ENCODE assay signal across 32 cellular contexts in the genomic region with DNA sequence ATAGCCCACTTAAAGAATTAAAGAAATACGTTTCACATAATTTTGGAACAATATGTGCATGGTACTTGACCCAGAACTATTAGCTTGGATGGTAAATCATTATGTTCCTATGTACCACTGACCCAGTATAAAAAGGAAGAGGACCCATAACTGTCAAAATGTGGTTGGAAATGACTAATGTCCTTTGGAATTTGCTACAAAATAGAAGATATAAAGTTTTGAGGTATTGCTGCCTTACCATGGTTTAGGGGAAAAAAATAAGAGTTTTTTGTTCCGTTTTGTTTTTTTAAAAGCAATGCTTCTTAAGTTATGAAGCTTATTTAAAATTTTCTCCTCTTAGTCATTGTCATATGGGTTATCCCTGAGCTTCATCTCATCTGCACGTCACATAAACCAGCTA. TPM values are rescaled to one million over a fixed set of nuclear protein-coding genes. Genes with fewer than 3 reads are reported as not detected.
DNase-seq lines count a peak whose midpoint lies in the region; ATAC-seq, FAIRE-seq and TF ChIP-seq lines count a peak whose summit lies in the region.
"Had no signal": no experiment of that assay in that cellular context is flagged by ENCODE, and none has a peak within 500 bp of the region (broad histone marks: within the 10 kb centered on the region; RNA-seq: fewer than 3 reads in every experiment).

No MANE protein-coding gene starts in this region.

- no peaks in the 10 kb centered on the region for H3K79me2 ChIP-seq in PC-3 (ENCODE audit: low read length)
- no peaks in the 10 kb centered on the region for H3K79me2 ChIP-seq in endothelial cell of umbilical vein (ENCODE audit: control insufficient read depth, insufficient read depth, low read length)

- no peak for TF ChIP-seq POLR2A in endothelial cell of umbilical vein (IDR thresholded peaks at IDR 0.05; ENCODE audit: low read depth, low read length)

- H3K27ac Mint-ChIP-seq in HFFc6: peak overlapping the region; percentile 40
- H3K27ac Mint-ChIP-seq: activated CD4-positive, alpha-beta memory T cell treated with anti-CD3 and anti-CD28 coated beads for 36 hours; activated naive CD4-positive, alpha-beta T cell treated with anti-CD3 and anti-CD28 coated beads for 36 hours; B cell; brain; CD8-positive, alpha-beta T cell; GM23338; memory B cell; nephron progenitor cell had no signal

- H3K27me3 Mint-ChIP-seq in HFFc6 (ENCODE audit: insufficient read depth): no peaks in the 10 kb centered on the region
- H3K27me3 Mint-ChIP-seq: activated CD4-positive, alpha-beta memory T cell treated with anti-CD3 and anti-CD28 coated beads for 36 hours; B cell; brain; memory B cell had no signal

- intact Hi-C loops in PC-3 (cut with micrococcal nuclease) (loop anchor here (5.0 kb wide), 1 partner anchor 38 kb away; no protein-coding TSS in a partner anchor), endothelial cell of umbilical vein (cut with micrococcal nuclease) (no loop called here)

- H4K20me1 ChIP-seq in PC-3 (ENCODE audit: low read length) (no peaks in the 10 kb centered on the region), endothelial cell of umbilical vein (replicated peaks; ENCODE audit: control insufficient read depth, extremely low read depth, insufficient read depth, low read length) (no peaks in the 10 kb centered on the region)

- BruUV-seq in PC-3 (replicated peaks; lab: Mats Ljungman, UMichigan) (no TSS peak), endothelial cell of umbilical vein (replicated peaks; lab: Mats Ljungman, UMichigan) (no TSS peak)

- H3K4me1 ChIP-seq in PC-3 (ENCODE audit: insufficient read depth, low read length) (peaks cover 14% of the 10 kb centered on the region), endothelial cell of umbilical vein (ENCODE audit: control insufficient read depth, extremely low read depth, insufficient read depth, low read length) (peaks cover 5% of the 10 kb centered on the region)
- H3K4me1 ChIP-seq: A549, adrenal gland, pancreas, testis had no signal

- no peaks in the 10 kb centered on the region for H3K9me2 ChIP-seq in PC-3 (replicated peaks; ENCODE audit: low read length)

- peaks cover 22% of the 10 kb centered on the region for H3K36me3 Mint-ChIP-seq in HFFc6 (ENCODE audit: low read depth)

- CTCF ChIA-PET in PC-3 (lab: Charles Lee) (interaction anchor here (0.7 to 1.0 kb wide), 2 partner anchors 15 to 604 kb away, joined by 3 to 4 read pairs; no protein-coding TSS in a partner anchor), endothelial cell of umbilical vein (lab: Charles Lee) (interaction anchor here (0.6 to 4.7 kb wide), 7 partner anchors 9 to 115 kb away, joined by 3 to 34 read pairs (median 8); no protein-coding TSS in a partner anchor)

- H2AFZ ChIP-seq in PC-3 (ENCODE audit: low read length) (no peak overlapping the region), endothelial cell of umbilical vein (ENCODE audit: low read depth, low read length) (no peak overlapping the region)
- H2AFZ ChIP-seq: GM23338 had no signal

- H3K4me3 ChIP-seq in PC-3 (ENCODE audit: low read length) (no peak overlapping the region), endothelial cell of umbilical vein (replicated peaks in 1 of 3; ENCODE audit: insufficient read depth in 1 of 3, low read depth in 1 of 3, low read length in 3 of 3) (no peak overlapping the region)
- H3K4me3 ChIP-seq: A549, adrenal gland, GM12878, GM23338, pancreas, smooth muscle cell, testis had no signal

- dilution Hi-C loops in endothelial cell of umbilical vein (cut with MboI; ENCODE audit: extremely low pct_ligation_motif_present, low sequenced_read_pairs): no loop called here

- no peaks in the 10 kb centered on the region for H3K9me1 ChIP-seq in endothelial cell of umbilical vein (replicated peaks; ENCODE audit: control insufficient read depth, extremely low read depth, insufficient read depth, low read length)

- H3K27me3 ChIP-seq in PC-3 (ENCODE audit: low read length) (no peaks in the 10 kb centered on the region), endothelial cell of umbilical vein (ENCODE audit: control insufficient read depth in 2 of 2, insufficient read depth in 2 of 2, low read length in 2 of 2) (no peaks in the 10 kb centered on the region)
- H3K27me3 ChIP-seq: adrenal gland, pancreas, testis had no signal

- DNase-seq in A172 (ENCODE audit: low spot score): peak; percentile 29
- peak; percentile 9 for DNase-seq in HFFc6
- peak; percentile 44 for DNase-seq in PC-3
- no peak for DNase-seq in endothelial cell of umbilical vein (ENCODE audit: low read depth, low spot score)
- DNase-seq in activated CD8-positive, alpha-beta memory T cell treated with anti-CD3 and anti-CD28 coated beads, Interleukin-2, amount 50 U/mL, for 48 hours: no peak
- no peak for DNase-seq in NCI-H446 treated with DMSO at 0.1 percent for 48 hours (lab: John Stamatoyannopoulos, UW)
- no peak for DNase-seq in NCI-H2227 treated with DMSO at 0.1 percent for 48 hours (lab: John Stamatoyannopoulos, UW)
- DNase-seq in D721Med (ENCODE audit: insufficient read length, low spot score): no peak
- DNase-seq: activated CD4-positive, alpha-beta memory T cell treated with anti-CD3 and anti-CD28 coated beads for 36 hours; activated CD4-positive, CD25-positive, alpha-beta regulatory T cell treated with anti-CD3 and anti-CD28 coated beads, Interleukin-2, amount 50 U/mL, for 72 hours; activated CD8-positive, alpha-beta memory T cell treated with anti-CD3 and anti-CD28 coated beads, Interleukin-2, amount 50 U/mL, for 4 hours; activated naive CD4-positive, alpha-beta T cell treated with anti-CD3 and anti-CD28 coated beads for 36 hours; adrenal gland; CD8-positive, alpha-beta T cell; DMS 273 treated with DMSO at 0.1 percent for 48 hours; KBM-7; NCI-H1694; NCI-H510A; nephron progenitor cell; pancreas; stimulated activated naive CD8-positive, alpha-beta T cell treated with anti-CD3 and anti-CD28 coated beads, Interleukin-15, Interleukin-2, amounts not matched to agents 100 U/mL and 50 U/mL, for 24 hours; testis had no signal

- H3K9ac ChIP-seq in PC-3 (ENCODE audit: low read length): no peak overlapping the region
- H3K9ac ChIP-seq in endothelial cell of umbilical vein (replicated peaks; ENCODE audit: extremely low read depth, insufficient read depth, low read length): no peak overlapping the region

- ATAC-seq in PC-3: peak; percentile 80
- ATAC-seq: A549; CD8-positive, alpha-beta T cell; GM12878; GM23338; left lobe of liver; pancreas; stimulated activated naive CD8-positive, alpha-beta T cell treated with anti-CD3 and anti-CD28 coated beads, Interleukin-15, Interleukin-2, amounts not matched to agents 100 U/mL and 50 U/mL, for 24 hours had no signal

- H3K9me3 Mint-ChIP-seq in HFFc6: no peaks in the 10 kb centered on the region
- H3K9me3 Mint-ChIP-seq: activated CD4-positive, alpha-beta memory T cell treated with anti-CD3 and anti-CD28 coated beads for 36 hours; activated naive CD4-positive, alpha-beta T cell treated with anti-CD3 and anti-CD28 coated beads for 36 hours; brain; CD8-positive, alpha-beta T cell; GM23338; memory B cell; nephron progenitor cell had no signal

- TF ChIP-seq CTCF in HFFc6 (IDR thresholded peaks at IDR 0.05): no peak
- no peak for TF ChIP-seq CTCF in PC-3 (conservative IDR thresholded peaks at IDR 0.05; ENCODE audit: low read depth, low read length)
- no peak for TF ChIP-seq CTCF in endothelial cell of umbilical vein (IDR thresholded peaks at IDR 0.05; ENCODE audit: extremely low read depth in 1 of 2, insufficient read depth in 1 of 2, low read depth in 1 of 2, low read length in 2 of 2)
- no peak for TF ChIP-seq CTCF in D721Med (IDR thresholded peaks at IDR 0.05; ENCODE audit: insufficient read depth, missing control alignments)

- H3K9me3 ChIP-seq in PC-3 (ENCODE audit: low read length): no peaks in the 10 kb centered on the region
- no peaks in the 10 kb centered on the region for H3K9me3 ChIP-seq in endothelial cell of umbilical vein (replicated peaks; ENCODE audit: control insufficient read depth, insufficient read depth, low read length)
- H3K9me3 ChIP-seq: A549, adrenal gland, pancreas, testis had no signal

- peak overlapping the region; percentile 5; the same call in 1 of the 2 replicates for H3K4me3 Mint-ChIP-seq in HFFc6
- H3K4me3 Mint-ChIP-seq: activated CD4-positive, alpha-beta memory T cell treated with anti-CD3 and anti-CD28 coated beads for 36 hours; activated naive CD4-positive, alpha-beta T cell treated with anti-CD3 and anti-CD28 coated beads for 36 hours; B cell; brain; CD8-positive, alpha-beta T cell; GM23338; memory B cell; nephron progenitor cell had no signal

- FAIRE-seq in endothelial cell of umbilical vein (lab: Jason Lieb, UNC) (peak; percentile 65), D721Med (lab: Jason Lieb, UNC) (no peak)
- FAIRE-seq: GM12878, islet of Langerhans, pancreas, urothelium cell line had no signal

- H3K4me2 ChIP-seq in PC-3 (ENCODE audit: low read length): peak overlapping the region; percentile 7
- peak overlapping the region; percentile 29 for H3K4me2 ChIP-seq in endothelial cell of umbilical vein (ENCODE audit: insufficient read depth, low read length)
- H3K4me2 ChIP-seq: A549, GM23338, smooth muscle cell had no signal

- no peaks in the 10 kb centered on the region for H3K36me3 ChIP-seq in PC-3 (ENCODE audit: low read depth, low read length)
- peaks cover 0 to 4% of the 10 kb centered on the region in 2 experiments for H3K36me3 ChIP-seq in endothelial cell of umbilical vein (ENCODE audit: control insufficient read depth in 2 of 2, extremely low read depth in 1 of 2, insufficient read depth in 2 of 2, low read length in 2 of 2)

- POLR2A ChIA-PET in PC-3 (lab: Charles Lee; ENCODE audit: unreplicated experiment) (no interaction called here), endothelial cell of umbilical vein (lab: Charles Lee) (no interaction called here)

- H3F3A ChIP-seq in PC-3 (ENCODE audit: low read length, unreplicated experiment): no peaks in the 10 kb centered on the region

- peaks cover 35% of the 10 kb centered on the region for H3K4me1 Mint-ChIP-seq in HFFc6 (ENCODE audit: low read depth)
- H3K4me1 Mint-ChIP-seq: B cell, brain, memory B cell had no signal

- no peak overlapping the region for H3K27ac ChIP-seq in PC-3 (ENCODE audit: low read length)
- H3K27ac ChIP-seq in endothelial cell of umbilical vein (ENCODE audit: insufficient read depth, low read depth, low read length): no peak overlapping the region
- H3K27ac ChIP-seq: A549, adrenal gland, pancreas, testis had no signal

RNA-seq across cellular contexts. Expression of gene TFDP2, which starts 15.8 kb away (rescaled TPM):
- total RNA-seq in A172 (2014; rRNA removed; shearing (Covaris generic)): 69.1 and 76.4 TPM in 2 replicates
- total RNA-seq in HFFc6 (2021; fragmentation: NEBNext Ultra II Directional; extraction: Animal tissue kit (Norgen Biotek cat#: 25700)): 10 to 100 TPM; 22.0 to 34.1 (median 27.6) TPM
- total RNA-seq in PC-3 (2014; rRNA removed) (37.9 and 49.1 TPM in 2 replicates), endothelial cell of umbilical vein (21.5 and 23.6 TPM in 2 replicates)
- polyA plus RNA-seq in endothelial cell of umbilical vein: 4.6 and 8.5 TPM in 2 replicates
- 9.2 and 10.0 TPM in 2 replicates for polyA plus RNA-seq in endothelial cell of umbilical vein (2011; cell fraction: cytosol; rRNA removed)
- 12.0 and 29.1 TPM in 2 replicates for polyA plus RNA-seq in endothelial cell of umbilical vein (2011; cell fraction: nucleus; rRNA removed)
- 8.6 and 10.5 TPM in 2 replicates for polyA plus RNA-seq in endothelial cell of umbilical vein (2012)
- 11.1 and 15.5 TPM in 2 replicates for polyA minus RNA-seq in endothelial cell of umbilical vein
- polyA minus RNA-seq in endothelial cell of umbilical vein (2011; cell fraction: cytosol; rRNA and poly(A)+ RNA removed): 11.0 TPM
- 13.9 and 14.8 TPM in 2 replicates for polyA minus RNA-seq in endothelial cell of umbilical vein (2011; cell fraction: nucleus; rRNA and poly(A)+ RNA removed)

Comparison
In these comparisons a context has a peak if more than half of its experiments do, and no peak if none do; other contexts are left out.
1. DNase-seq: peak in A172 (single experiment), HFFc6 (single experiment) and PC-3 (single experiment); none in endothelial cell of umbilical vein (single experiment), activated CD8-positive, alpha-beta memory T cell treated with anti-CD3 and anti-CD28 coated beads, Interleukin-2, amount 50 U/mL, for 48 hours (single experiment), NCI-H446 treated with DMSO at 0.1 percent for 48 hours (single experiment), NCI-H2227 treated with DMSO at 0.1 percent for 48 hours (single experiment) and D721Med (single experiment).